Comparison of ENCODE assay signal across 8 cellular contexts in genomic region chr3:186570096-186570940, GRCh38. TPM values are rescaled to one million over a fixed set of nuclear protein-coding genes. Genes with fewer than 3 reads are reported as not detected.
A peak's percentile ranks its signal among the peaks of the same experiment; 100 is the strongest.
DNase-seq lines count a peak whose midpoint lies in the region; ATAC-seq, FAIRE-seq and TF ChIP-seq lines count a peak whose summit lies in the region.

TSS of gene DNAJB11 (plus strand) at chr3:186570720. CDS start at chr3:186570898, 178 bp downstream.

- peak within 1 kb of the TSS; percentile 75 for H3K4ac ChIP-seq in IMR-90 (ENCODE audit: low read depth, low read length)

- peaks cover 6% of the 10 kb centered on the region; the same call in 1 of the 2 replicates for H3K4me1 ChIP-seq in IMR-90 (ENCODE audit: control insufficient read depth, insufficient read depth, low read length)
- H3K4me1 ChIP-seq in endothelial cell of umbilical vein (ENCODE audit: control insufficient read depth, extremely low read depth, insufficient read depth, low read length), result peaks cover 18% of the 10 kb centered on the region

- peak within 1 kb of the TSS; percentile 93 for H2AK9ac ChIP-seq in IMR-90 (replicated peaks; ENCODE audit: low read depth, low read length, poor library complexity)

- in situ Hi-C loops in IMR-90 (cut with MboI; ENCODE audit: low sequenced_read_pairs), result no loop called here

- H4K8ac ChIP-seq in IMR-90 (ENCODE audit: low read depth in 2 of 2, low read length in 2 of 2), result peak within 1 kb of the TSS; percentile 39 to 80

- no peak within 1 kb of the TSS for H2BK20ac ChIP-seq in IMR-90 (ENCODE audit: low read depth, low read length)

- H4K5ac ChIP-seq in IMR-90 (ENCODE audit: low read depth, low read length), result peak within 1 kb of the TSS; percentile 28

- H3K9me1 ChIP-seq in IMR-90 (ENCODE audit: insufficient read depth, low read length), result 0 out of 2 replicates have a peak, but pooled peaks cover 2% of the 10 kb centered on the region
- H3K9me1 ChIP-seq in endothelial cell of umbilical vein (replicated peaks; ENCODE audit: control insufficient read depth, extremely low read depth, insufficient read depth, low read length), result no peaks in the 10 kb centered on the region

- TF ChIP-seq CTCF in IMR-90 (conservative IDR thresholded peaks at IDR 0.05; ENCODE audit: low read depth, low read length) (no peak), endothelial cell of umbilical vein (IDR thresholded peaks at IDR 0.05; ENCODE audit: extremely low read depth in 1 of 2, insufficient read depth in 1 of 2, low read depth in 1 of 2, low read length in 2 of 2) (no peak)

- H4K20me1 ChIP-seq in IMR-90 (ENCODE audit: insufficient read depth, low read length) (no peaks in the 10 kb centered on the region), endothelial cell of umbilical vein (replicated peaks; ENCODE audit: control insufficient read depth, extremely low read depth, insufficient read depth, low read length) (no peaks in the 10 kb centered on the region)

- H2BK120ac ChIP-seq in IMR-90 (ENCODE audit: low read depth, low read length), result no peak within 1 kb of the TSS

- H2AFZ ChIP-seq in IMR-90 (replicated peaks; ENCODE audit: low read length, poor library complexity), result peak within 1 kb of the TSS; percentile 100
- H2AFZ ChIP-seq in endothelial cell of umbilical vein (ENCODE audit: low read depth, low read length), result peak within 1 kb of the TSS; percentile 86

- TF ChIP-seq RAD21 in IMR-90 (IDR thresholded peaks at IDR 0.05; ENCODE audit: low read length), result no peak

- intact Hi-C loops in IMR-90 (cut with micrococcal nuclease) (loop anchor here (10.0 kb wide), 1 partner anchor 214 kb away; the partner anchor contains the start of gene EIF4A2), endothelial cell of umbilical vein (cut with micrococcal nuclease) (loop anchor here (1.0 to 5.0 kb wide), 7 partner anchors 46 to 632 kb away; partner anchors contain the start of genes EIF4A2, ETV5, RFC4 and RPL39L)

- FAIRE-seq in endothelial cell of umbilical vein (lab: Jason Lieb, UNC), result peak; percentile 95

- peak within 1 kb of the TSS; percentile 65 for H3K23ac ChIP-seq in IMR-90 (ENCODE audit: low read depth, low read length)

- H4K91ac ChIP-seq in IMR-90 (ENCODE audit: insufficient read depth, low read depth, low read length), result 0 out of 2 replicates have a peak within 1 kb of the TSS, but pooled peaks have one; percentile 9

- CTCF ChIA-PET in IMR-90 (lab: Yijun Ruan, JAX) (interaction anchor here (1.0 kb wide), 1 partner anchor 47 kb away, joined by 5 read pairs; no protein-coding TSS in a partner anchor), endothelial cell of umbilical vein (lab: Charles Lee) (interaction anchor here (0.9 to 1.4 kb wide), 10 partner anchors 30 to 627 kb away, joined by 3 to 12 read pairs (median 4); no protein-coding TSS in a partner anchor)

- WGBS in IMR-90 (ENCODE audit: extremely low coverage in 2 of 2, insufficient read length in 1 of 2), 2 experiments, result 0% methylated on average over 34 of the region's 59 CpGs; no CpG with 5 or more reads in 1 of the 2 experiments

- H2BK5ac ChIP-seq in IMR-90 (ENCODE audit: low read depth, low read length, poor library complexity, severe bottlenecking), result peak within 1 kb of the TSS; percentile 51

- H3K27ac ChIP-seq in IMR-90 (ENCODE audit: insufficient read depth, low read length) (peak within 1 kb of the TSS; percentile 58), endothelial cell of umbilical vein (ENCODE audit: insufficient read depth, low read depth, low read length) (peak within 1 kb of the TSS; percentile 67)

- peak within 1 kb of the TSS; percentile 72 for H3K14ac ChIP-seq in IMR-90 (replicated peaks; ENCODE audit: low read depth, low read length)

- TF ChIP-seq POLR2A in IMR-90 (IDR thresholded peaks at IDR 0.05; ENCODE audit: low read depth, low read length), result peak; percentile 88
- TF ChIP-seq POLR2A in endothelial cell of umbilical vein (IDR thresholded peaks at IDR 0.05; ENCODE audit: low read depth, low read length), result peak; percentile 87

- H3K9me3 ChIP-seq in IMR-90 (ENCODE audit: control insufficient read depth, insufficient read depth, low read length), result no peaks in the 10 kb centered on the region
- H3K9me3 ChIP-seq in endothelial cell of umbilical vein (replicated peaks; ENCODE audit: control insufficient read depth, insufficient read depth, low read length), result no peaks in the 10 kb centered on the region

- no TSS peak for BruUV-seq in IMR-90 (replicated peaks; lab: Mats Ljungman, UMichigan)
- BruUV-seq in endothelial cell of umbilical vein (replicated peaks; lab: Mats Ljungman, UMichigan), result no TSS peak

- H3K36me3 ChIP-seq in IMR-90 (ENCODE audit: control insufficient read depth, insufficient read depth, low read length), result peaks cover 2% of the 10 kb centered on the region
- H3K36me3 ChIP-seq in endothelial cell of umbilical vein (ENCODE audit: control insufficient read depth in 2 of 2, extremely low read depth in 1 of 2, insufficient read depth in 2 of 2, low read length in 2 of 2), result no peaks in the 10 kb centered on the region

- H3K4me3 ChIP-seq in IMR-90 (ENCODE audit: insufficient read depth, low read depth, low read length), result peak within 1 kb of the TSS; percentile 81
- H3K4me3 ChIP-seq in endothelial cell of umbilical vein (replicated peaks in 1 of 3; ENCODE audit: insufficient read depth in 1 of 3, low read depth in 1 of 3, low read length in 3 of 3), result peak within 1 kb of the TSS; percentile 80 to 91 (median 90)

- H3K79me1 ChIP-seq in IMR-90 (ENCODE audit: low read depth in 1 of 2, low read length in 2 of 2), result peaks cover 17 to 41% of the 10 kb centered on the region in 2 experiments

- dilution Hi-C loops in IMR-90 (cut with HindIII; ENCODE audit: low sequenced_read_pairs, unreplicated experiment) (no loop called here), endothelial cell of umbilical vein (cut with MboI; ENCODE audit: extremely low pct_ligation_motif_present, low sequenced_read_pairs) (no loop called here)

- DNase-seq in DMS 273 (lab: John Stamatoyannopoulos, UW; ENCODE audit: unreplicated experiment) (peak; percentile 100), IMR-90 (peak; percentile 100), OCI-M1 (lab: John Stamatoyannopoulos, UW) (peak; percentile 98), activated T-cell treated with anti-CD3 and anti-CD28 coated beads for 24 hours (ENCODE audit: low read depth) (peak; percentile 98), endothelial cell of umbilical vein (ENCODE audit: low read depth, low spot score) (peak; percentile 100), midbrain (lab: John Stamatoyannopoulos, UW) (peak; percentile 100)
- peak; percentile 97 for DNase-seq in stimulated activated CD8-positive, alpha-beta memory T cell treated with anti-CD3 and anti-CD28 coated beads, Interleukin-2, amount 100 ng/mL, for 1 hour (ENCODE audit: low read depth in 2 of 2)

- 0 out of 2 replicates have a peak within 1 kb of the TSS, but pooled peaks have one; percentile 18 for H3K56ac ChIP-seq in IMR-90 (ENCODE audit: extremely low read depth, insufficient read depth, low read length)

- H3K79me2 ChIP-seq in endothelial cell of umbilical vein (ENCODE audit: control insufficient read depth, insufficient read depth, low read length), result peaks cover 21% of the 10 kb centered on the region

- H3K18ac ChIP-seq in IMR-90 (ENCODE audit: low read depth, low read length), result no peak within 1 kb of the TSS

- POLR2A ChIA-PET in IMR-90 (lab: Charles Lee; ENCODE audit: unreplicated experiment) (interaction anchor here (0.7 kb wide), 1 partner anchor 12 kb away, joined by 4 read pairs; no protein-coding TSS in a partner anchor), endothelial cell of umbilical vein (lab: Charles Lee) (interaction anchor here (0.8 to 1.9 kb wide), 9 partner anchors 9 to 984 kb away, joined by 3 to 27 read pairs (median 4); partner anchors contain the start of genes EIF4A2, ETV5, SENP2 and TRA2B)

- H3K4me2 ChIP-seq in IMR-90 (ENCODE audit: low read depth, low read length), result peak within 1 kb of the TSS; percentile 100
- peak within 1 kb of the TSS; percentile 80 for H3K4me2 ChIP-seq in endothelial cell of umbilical vein (ENCODE audit: insufficient read depth, low read length)

- H2BK15ac ChIP-seq in IMR-90 (ENCODE audit: low read depth, low read length), result no peak within 1 kb of the TSS

- H3K9ac ChIP-seq in IMR-90 (ENCODE audit: low read depth, low read length), result peak within 1 kb of the TSS; percentile 61
- H3K9ac ChIP-seq in endothelial cell of umbilical vein (replicated peaks; ENCODE audit: extremely low read depth, insufficient read depth, low read length), result peak within 1 kb of the TSS; percentile 88

- ATAC-seq in GM21528 (IDR thresholded peaks at IDR 0.05; ENCODE audit: low FRiP score, unreplicated experiment), result peak; percentile 85
- peak; percentile 91 for ATAC-seq in IMR-90 (ENCODE audit: low read depth)

- no peak within 1 kb of the TSS; the same call in none of the 2 replicates for H2AK5ac ChIP-seq in IMR-90 (ENCODE audit: low read depth, low read length)

- H3K27me3 ChIP-seq in IMR-90 (ENCODE audit: control insufficient read depth, insufficient read depth, low read length), result no peaks in the 10 kb centered on the region
- no peaks in the 10 kb centered on the region for H3K27me3 ChIP-seq in endothelial cell of umbilical vein (ENCODE audit: control insufficient read depth in 2 of 2, insufficient read depth in 2 of 2, low read length in 2 of 2)

TF ChIP-seq in IMR-90, 13 proteins besides CTCF, POLR2A, EP300 and RAD21 (continues in another document):
- TF ChIP-seq MXI1 (IDR thresholded peaks at IDR 0.05; ENCODE audit: borderline replicate concordance, low read depth, low read length) (peak; percentile 64; the same call in 1 of the 2 replicates), BHLHE40 (IDR thresholded peaks at IDR 0.05; ENCODE audit: low read depth, low read length) (peak; percentile 58; the same call in 1 of the 2 replicates)

TF ChIP-seq in endothelial cell of umbilical vein, 7 proteins besides CTCF, POLR2A, EP300 and RAD21 (continues in another document):
- TF ChIP-seq JUN (IDR thresholded peaks at IDR 0.05; ENCODE audit: borderline replicate concordance, insufficient read depth, insufficient read length, low read depth) (peak; percentile 19), POLR2AphosphoS5 (IDR thresholded peaks at IDR 0.05; ENCODE audit: insufficient read depth, low read depth, low read length) (peak; percentile 56), MYC (IDR thresholded peaks at IDR 0.05; ENCODE audit: low read depth, low read length) (no peak)

RNA-seq across cellular contexts. Expression of gene DNAJB11, which starts in this region (rescaled TPM):
- total RNA-seq in IMR-90 (2012; rRNA removed) (27.4 and 62.8 TPM in 2 replicates), endothelial cell of umbilical vein (87.6 and 100 TPM in 2 replicates)
- polyA plus RNA-seq in IMR-90 (2012; rRNA removed) (42.4 and 48.6 TPM in 2 replicates), endothelial cell of umbilical vein (25.2 and 39.5 TPM in 2 replicates)
- polyA plus RNA-seq in IMR-90 (2012; cell fraction: cytosol; rRNA removed), result 16.5 and 35.2 TPM in 2 replicates
- 9.1 and 32.7 TPM in 2 replicates for polyA plus RNA-seq in IMR-90 (2012; cell fraction: nucleus; rRNA removed; ENCODE audit: low replicate concordance)
- 50.4 and 58.7 TPM in 2 replicates for polyA plus RNA-seq in endothelial cell of umbilical vein (2011; cell fraction: cytosol; rRNA removed)
- 71.8 and 113 TPM in 2 replicates for polyA plus RNA-seq in endothelial cell of umbilical vein (2011; cell fraction: nucleus; rRNA removed)
- polyA plus RNA-seq in endothelial cell of umbilical vein (2012), result 84.5 and 111 TPM in 2 replicates
- polyA minus RNA-seq in endothelial cell of umbilical vein, result 21.9 and 24.8 TPM in 2 replicates
- 29.2 TPM for polyA minus RNA-seq in endothelial cell of umbilical vein (2011; cell fraction: cytosol; rRNA and poly(A)+ RNA removed)
- 47.8 and 87.5 TPM in 2 replicates for polyA minus RNA-seq in endothelial cell of umbilical vein (2011; cell fraction: nucleus; rRNA and poly(A)+ RNA removed)

Comparison
In these comparisons a context has a peak if more than half of its experiments do, and no peak if none do; other contexts are left out.
1. Peak in every context shown above with its lines: DNase-seq, ATAC-seq, H3K4me3 ChIP-seq and H3K27ac ChIP-seq.